In the genomic region with DNA sequence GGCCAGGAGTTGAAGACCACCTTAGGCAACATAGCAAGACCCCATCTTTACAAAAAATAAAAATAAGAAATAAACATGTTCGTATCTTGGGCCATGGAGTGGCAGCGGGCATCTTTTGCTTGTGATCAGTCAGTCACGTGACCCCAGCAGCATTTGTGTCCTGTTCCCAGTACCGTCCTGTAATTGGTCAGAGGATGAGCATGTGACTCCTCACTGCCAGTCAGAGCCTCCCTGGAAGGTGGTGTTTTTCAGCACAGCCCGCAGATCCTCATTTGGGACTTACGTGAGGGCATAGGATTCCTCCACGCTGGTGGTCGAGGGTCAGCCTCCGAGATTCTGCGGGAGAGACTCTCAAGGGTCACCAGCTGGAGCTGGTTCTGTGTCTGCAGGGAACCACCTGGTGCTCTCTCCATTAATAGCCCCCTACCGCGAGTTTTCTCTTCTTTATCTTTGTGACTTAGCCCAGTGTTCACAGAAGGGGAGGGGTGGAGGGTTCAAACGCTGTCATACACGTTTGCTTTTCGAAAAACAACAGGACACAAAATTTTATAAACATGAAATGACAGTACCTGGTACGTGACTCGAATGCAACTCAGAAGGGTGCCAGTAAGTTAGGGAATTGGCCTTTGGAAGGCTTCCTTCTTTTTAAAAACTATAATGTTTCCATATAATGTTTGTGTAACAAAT, we compare ENCODE assay signal across 1 cellular context.
TF ChIP-seq lines count a peak whose summit lies in the region.

No MANE protein-coding gene starts in this region.

TF ChIP-seq in H1, 55 proteins besides CTCF, POLR2A, EP300 and RAD21 (continued from another document):
- TF ChIP-seq SP1 (IDR thresholded peaks at IDR 0.05; ENCODE audit: low read depth, low read length) = 0 out of 2 replicates have a peak, but pooled peaks have one; percentile 22
- 0 out of 2 replicates have a peak, but pooled peaks have one; percentile 9 for TF ChIP-seq YY1 (IDR thresholded peaks at IDR 0.05; ENCODE audit: low read depth, low read length)
